Comparison of ENCODE assay signal across 11 cellular contexts in genomic region chrX:54178100-54178940, GRCh38. TPM values are rescaled to one million over a fixed set of nuclear protein-coding genes. Genes with fewer than 3 reads are reported as not detected.
DNase-seq lines count a peak whose midpoint lies in the region; FAIRE-seq and TF ChIP-seq lines count a peak whose summit lies in the region.
"Had no signal": no experiment of that assay in that cellular context is flagged by ENCODE, and none has a peak within 500 bp of the region (broad histone marks: within the 10 kb centered on the region; RNA-seq: fewer than 3 reads in every experiment).

No MANE protein-coding gene starts in this region.

- TF ChIP-seq CTCF in bronchial epithelial cell (IDR thresholded peaks at IDR 0.05; ENCODE audit: insufficient read depth, low read length, severe bottlenecking), result no peak
- TF ChIP-seq CTCF in GM13977 (IDR thresholded peaks at IDR 0.05; ENCODE audit: extremely low read depth, insufficient read depth, missing control alignments), result no peak

- no peak overlapping the region for H3K4me3 ChIP-seq in bronchial epithelial cell (ENCODE audit: low read depth, low read length)
- no peak overlapping the region for H3K4me3 ChIP-seq in skeletal muscle cell (ENCODE audit: low read depth, low read length)
- H3K4me3 ChIP-seq: left ventricle myocardium inferior had no signal

- peaks cover 4% of the 10 kb centered on the region for H3K36me3 ChIP-seq in bronchial epithelial cell (ENCODE audit: control insufficient read depth, insufficient read depth, low read length)

- DNase-seq in NCI-H510A treated with DMSO at 0.1 percent for 48 hours (lab: John Stamatoyannopoulos, UW), result peak; percentile 1
- DNase-seq in NCI-H510A (lab: John Stamatoyannopoulos, UW), result no peak
- peak; percentile 75 for DNase-seq in M059J (ENCODE audit: low read depth)
- peak; percentile 81 for DNase-seq in bronchial epithelial cell (ENCODE audit: low read depth)
- peak; percentile 61 for DNase-seq in skeletal muscle cell (ENCODE audit: low read depth)
- DNase-seq in GM13977 (ENCODE audit: low spot score), result no peak
- no peak for DNase-seq in NCI-H1694 (lab: John Stamatoyannopoulos, UW)
- DNase-seq in cerebellar nuclear complex (lab: John Stamatoyannopoulos, UW), result no peak
- DNase-seq: left ventricle myocardium inferior, NCI-H2081 had no signal

- no peak for FAIRE-seq in bronchial epithelial cell (lab: Jason Lieb, UNC)
- FAIRE-seq: A204.1 had no signal

- in situ Hi-C loops in GM13977 (cut with MboI; ENCODE audit: low pct_unique_long_range_greater_than_20kb, low sequenced_read_pairs, unreplicated experiment), result no loop called here

- H3K27me3 ChIP-seq in bronchial epithelial cell (ENCODE audit: control insufficient read depth, insufficient read depth, low read length), result no peaks in the 10 kb centered on the region

RNA-seq across cellular contexts. Expression of gene FAM120C, which starts 4.7 kb away (rescaled TPM):
- 14.1 and 20.4 TPM in 2 replicates for total RNA-seq in M059J (2014; rRNA removed; shearing (Covaris generic))
- total RNA-seq in bronchial epithelial cell, result 0.53 and 1.8 TPM in 2 replicates

Comparison
In these comparisons a context has a peak if more than half of its experiments do, and no peak if none do; other contexts are left out.
1. DNase-seq: peak in NCI-H510A treated with DMSO at 0.1 percent for 48 hours (single experiment), M059J (single experiment), bronchial epithelial cell (single experiment) and skeletal muscle cell (single experiment); none in NCI-H510A (single experiment), GM13977 (single experiment), NCI-H1694 (single experiment) and cerebellar nuclear complex (0 of 2).